In genomic region chr6:164148789-164149188, GRCh38 we compare ENCODE assay signal across 20 cellular contexts.
"Had no signal": no experiment of that assay in that cellular context is flagged by ENCODE, and none has a peak within 500 bp of the region (broad histone marks: within the 10 kb centered on the region; RNA-seq: fewer than 3 reads in every experiment).

No MANE protein-coding gene starts in this region.

- ATAC-seq: left lung, right lobe of liver, upper lobe of right lung had no signal

- H3K36me3 Mint-ChIP-seq: activated naive CD4-positive, alpha-beta T cell treated with anti-CD3 and anti-CD28 coated beads, Interleukin-2, amount 50 U/mL, for 24 hours; neural progenitor cell had no signal

- H3K27ac Mint-ChIP-seq: activated naive CD4-positive, alpha-beta T cell treated with anti-CD3 and anti-CD28 coated beads, Interleukin-2, amount 50 U/mL, for 24 hours; neural progenitor cell had no signal

- H3K4me1 Mint-ChIP-seq: activated naive CD4-positive, alpha-beta T cell treated with anti-CD3 and anti-CD28 coated beads, Interleukin-2, amount 50 U/mL, for 24 hours; naive B cell had no signal

- H3K27me3 Mint-ChIP-seq: naive B cell had no signal

- H3K9me3 Mint-ChIP-seq: activated naive CD4-positive, alpha-beta T cell treated with anti-CD3 and anti-CD28 coated beads, Interleukin-2, amount 50 U/mL, for 24 hours had no signal

- DNase-seq: activated CD4-positive, alpha-beta T cell treated with anti-CD3 and anti-CD28 coated beads for 1 hour; activated gamma-delta T cell; dermis blood vessel endothelial cell; effector memory CD4-positive, alpha-beta T cell; foreskin fibroblast; kidney; left lung; naive B cell; right lobe of liver; spleen; stimulated activated CD8-positive, alpha-beta memory T cell treated with anti-CD3 and anti-CD28 coated beads, Interleukin-4, amount 100 ng/mL, for 48 hours; stimulated activated naive CD4-positive, alpha-beta T cell; T-helper 2 cell; upper lobe of right lung; WERI-Rb-1 had no signal

- H3K4me3 Mint-ChIP-seq: activated naive CD4-positive, alpha-beta T cell treated with anti-CD3 and anti-CD28 coated beads, Interleukin-2, amount 50 U/mL, for 24 hours; naive B cell; neural progenitor cell had no signal

- H3K4me3 ChIP-seq: ascending aorta, esophagus muscularis mucosa, left lung, neural progenitor cell, prostate gland, right lobe of liver, spleen, upper lobe of right lung had no signal
